27 cellular contexts compared by ENCODE assay signal in the genomic region with DNA sequence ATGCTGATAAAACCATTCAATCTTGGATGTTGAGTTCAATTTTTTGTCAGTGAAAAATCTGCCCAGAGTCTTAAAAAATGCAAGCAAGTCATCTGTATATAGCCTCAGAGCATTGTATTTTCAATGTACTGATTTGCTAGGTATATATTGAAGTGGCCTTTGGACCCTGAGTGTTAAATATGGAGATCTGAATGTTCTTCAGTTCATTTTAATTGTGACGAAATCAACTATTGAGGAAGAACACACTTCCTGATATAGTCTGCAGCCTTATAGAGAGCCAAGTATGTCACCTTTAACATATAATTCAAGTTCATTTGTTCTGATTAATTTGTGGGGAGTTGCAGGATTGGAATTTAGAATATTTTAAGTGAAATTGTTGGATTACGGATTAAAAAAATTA.
"Had no signal": no experiment of that assay in that cellular context is flagged by ENCODE, and none has a peak within 500 bp of the region (broad histone marks: within the 10 kb centered on the region; RNA-seq: fewer than 3 reads in every experiment).

No MANE protein-coding gene starts in this region.

- H3K9ac ChIP-seq: neural progenitor cell, parathyroid adenoma had no signal

- H3K4me1 ChIP-seq: neural progenitor cell, parathyroid adenoma, psoas muscle, right lobe of liver, sigmoid colon, stomach, tibial nerve, upper lobe of left lung, vagina had no signal

- H3K79me2 ChIP-seq: parathyroid adenoma had no signal

- H3K4me3 ChIP-seq: neural progenitor cell, ovary, psoas muscle, right lobe of liver, sigmoid colon, stomach, thoracic aorta, thyroid gland, tibial nerve, upper lobe of left lung, vagina had no signal

- H3K9me3 ChIP-seq: ovary, psoas muscle, right lobe of liver, sigmoid colon, thoracic aorta, thyroid gland, tibial nerve, upper lobe of left lung, vagina had no signal

- H3K4me3 Mint-ChIP-seq: nephron; neural progenitor cell; stimulated activated effector memory CD8-positive, alpha-beta T cell treated with anti-CD3 and anti-CD28 coated beads, Interleukin-12 subunit alpha, Interleukin-12 subunit beta, amount 100 ng/mL, for 72 hours; stimulated activated naive B cell treated with anti-CD40 and anti-IgM and Interleukin-4, amounts not matched to agents 10 μg/mL and 1 μg/mL and 100 μg/mL, for 72 hours; stimulated activated naive CD8-positive, alpha-beta T cell treated with anti-CD3 and anti-CD28 coated beads, Interleukin-15, Interleukin-2, amounts not matched to agents 100 ng/mL and 50 ng/mL, for 24 hours had no signal

- H3K36me3 ChIP-seq: neural progenitor cell, ovary, right lobe of liver, sigmoid colon, stomach, thoracic aorta, thyroid gland, tibial nerve, upper lobe of left lung, vagina had no signal

- H3K4me1 Mint-ChIP-seq: nephron; neural progenitor cell; stimulated activated effector memory CD8-positive, alpha-beta T cell treated with anti-CD3 and anti-CD28 coated beads, Interleukin-12 subunit alpha, Interleukin-12 subunit beta, amount 100 ng/mL, for 72 hours had no signal

- H3K4me2 ChIP-seq: neural progenitor cell had no signal

- ATAC-seq: psoas muscle; right cardiac atrium; right lobe of liver; stimulated activated effector memory CD8-positive, alpha-beta T cell treated with anti-CD3 and anti-CD28 coated beads, Interleukin-12 subunit alpha, Interleukin-12 subunit beta, amount 100 ng/mL, for 72 hours; stimulated activated naive B cell treated with anti-CD40 and anti-IgM and Interleukin-4, amounts not matched to agents 10 μg/mL and 1 μg/mL and 100 μg/mL, for 72 hours had no signal

- H3K36me3 Mint-ChIP-seq: stimulated activated effector memory CD8-positive, alpha-beta T cell treated with anti-CD3 and anti-CD28 coated beads, Interleukin-12 subunit alpha, Interleukin-12 subunit beta, amount 100 ng/mL, for 72 hours had no signal

- H3K27me3 ChIP-seq: neural progenitor cell, ovary, right lobe of liver, sigmoid colon, stomach, thyroid gland, tibial nerve, upper lobe of left lung, vagina had no signal

- H3K9me3 Mint-ChIP-seq: stimulated activated effector memory CD8-positive, alpha-beta T cell treated with anti-CD3 and anti-CD28 coated beads, Interleukin-12 subunit alpha, Interleukin-12 subunit beta, amount 100 ng/mL, for 72 hours; stimulated activated naive CD8-positive, alpha-beta T cell treated with anti-CD3 and anti-CD28 coated beads, Interleukin-15, Interleukin-2, amounts not matched to agents 100 ng/mL and 50 ng/mL, for 24 hours had no signal

- H3K27ac ChIP-seq: neural progenitor cell, ovary, parathyroid adenoma, psoas muscle, right lobe of liver, sigmoid colon, stomach, thoracic aorta, thyroid gland, tibial nerve, upper lobe of left lung, vagina had no signal

- H3K27ac Mint-ChIP-seq: nephron; neural progenitor cell; progenitor cell of endocrine pancreas; stimulated activated effector memory CD8-positive, alpha-beta T cell treated with anti-CD3 and anti-CD28 coated beads, Interleukin-12 subunit alpha, Interleukin-12 subunit beta, amount 100 ng/mL, for 72 hours; stimulated activated naive B cell treated with anti-CD40 and anti-IgM and Interleukin-4, amounts not matched to agents 10 μg/mL and 1 μg/mL and 100 μg/mL, for 72 hours; stimulated activated naive CD8-positive, alpha-beta T cell treated with anti-CD3 and anti-CD28 coated beads, Interleukin-15, Interleukin-2, amounts not matched to agents 100 ng/mL and 50 ng/mL, for 24 hours had no signal

- H2AFZ ChIP-seq: neural progenitor cell, parathyroid adenoma had no signal

- H3K27me3 Mint-ChIP-seq: progenitor cell of endocrine pancreas; stimulated activated naive B cell treated with anti-CD40 and anti-IgM and Interleukin-4, amounts not matched to agents 10 μg/mL and 1 μg/mL and 100 μg/mL, for 72 hours; stimulated activated naive CD8-positive, alpha-beta T cell treated with anti-CD3 and anti-CD28 coated beads, Interleukin-15, Interleukin-2, amounts not matched to agents 100 ng/mL and 50 ng/mL, for 24 hours had no signal

- DNase-seq: occipital lobe; ovary; posterior cingulate gyrus; psoas muscle; right cardiac atrium; right lobe of liver; sigmoid colon; small intestine; stimulated activated CD4-positive, alpha-beta T cell treated with anti-CD3 and anti-CD28 coated beads, Interleukin-15, amount 100 ng/mL, for 24 hours; stimulated activated CD4-positive, alpha-beta T cell treated with anti-CD3 and anti-CD28 coated beads, Interleukin-2, amount 100 ng/mL, for 24 hours; stimulated activated CD4-positive, alpha-beta T cell treated with anti-CD3 and anti-CD28 coated beads, Interleukin-2, amount 100 ng/mL, for 48 hours; stimulated activated CD4-positive, alpha-beta T cell treated with anti-CD3 and anti-CD28 coated beads, Interleukin-4, amount 100 ng/mL, for 24 hours; stimulated activated naive B cell treated with anti-CD40 and anti-IgM and Interleukin-4, amounts not matched to agents 10 μg/mL and 1 μg/mL and 100 μg/mL, for 72 hours; stimulated activated naive CD4-positive, alpha-beta T cell treated with Interleukin-2 at 50 U/mL for 16 hours; stomach; trophoblast cell; upper lobe of left lung had no signal
